ENCODE assay signal across 8 cellular contexts in the genomic region with DNA sequence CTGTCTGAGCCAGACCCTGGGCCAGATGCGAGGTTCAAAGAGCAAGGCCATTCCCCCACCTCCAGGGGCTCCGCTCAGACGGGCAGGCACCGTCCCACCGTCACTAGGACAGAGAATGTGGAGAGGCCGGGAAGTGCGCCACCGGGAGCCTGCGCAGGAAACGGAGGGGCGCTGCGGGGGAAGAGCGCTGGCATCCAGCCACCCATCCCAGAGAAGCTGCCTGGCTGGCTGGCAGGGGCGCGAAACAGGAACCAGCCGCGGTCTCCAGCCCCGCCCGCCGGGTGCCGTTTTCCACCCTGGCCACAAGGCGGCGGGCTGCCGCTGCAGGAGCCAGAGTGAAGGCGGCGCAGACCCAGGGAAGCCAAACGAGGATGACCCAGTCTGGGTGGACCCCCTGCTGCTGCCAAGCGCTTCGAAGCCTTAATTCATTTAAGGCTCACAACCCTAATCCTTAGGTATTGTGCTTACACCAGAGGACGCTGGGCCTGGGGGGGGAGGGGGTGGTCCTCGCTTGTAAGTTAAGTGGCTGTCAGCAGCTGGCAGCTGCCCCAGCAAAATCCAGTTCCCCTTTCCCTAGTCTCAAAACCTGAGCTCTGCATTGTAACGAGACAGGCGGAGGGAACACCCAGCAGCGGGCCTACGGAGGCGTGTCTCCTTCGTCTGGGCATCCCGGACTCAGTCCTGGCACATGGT.
DNase-seq lines count a peak whose midpoint lies in the region; ATAC-seq lines count a peak whose summit lies in the region.
"Not testable (repeated sequence)": the region's sequence is repeated elsewhere in the genome, so short reads cannot be mapped to it uniquely, and the experiment has no call there.

No MANE protein-coding gene starts in this region.

- CTCF ChIA-PET in activated CD4-positive, alpha-beta T cell treated with anti-CD3 and anti-CD28 coated beads, Interleukin-2, amount 10 ng/mL, durations not matched to agents 7 days and 5 days (lab: Charles Lee) = interaction anchor here (0.8 to 2.1 kb wide), 2 partner anchors 13 to 68 kb away, joined by 3 to 6 read pairs; no protein-coding TSS in a partner anchor

- H3K27me3 ChIP-seq in layer of hippocampus (ENCODE audit: control insufficient read depth, insufficient read depth, low read length) = not testable (repeated sequence)

- peak; percentile 57 for ATAC-seq in HG03571 (IDR thresholded peaks at IDR 0.05; ENCODE audit: unreplicated experiment)

- H3K27ac Mint-ChIP-seq in activated CD4-positive, alpha-beta T cell treated with anti-CD3 and anti-CD28 coated beads, Interleukin-2, amount 10 ng/mL, durations not matched to agents 7 days and 5 days = not testable (repeated sequence)

- H3K27ac ChIP-seq in cingulate gyrus (ENCODE audit: low read depth, low read length) = peak overlapping the region; percentile 19
- H3K27ac ChIP-seq in layer of hippocampus (ENCODE audit: low read depth, low read length) = peak overlapping the region; percentile 65

- peaks cover 30% of the 10 kb centered on the region for H3K4me1 Mint-ChIP-seq in activated CD4-positive, alpha-beta T cell treated with anti-CD3 and anti-CD28 coated beads, Interleukin-2, amount 10 ng/mL, durations not matched to agents 7 days and 5 days

- H3K9me3 Mint-ChIP-seq in activated CD4-positive, alpha-beta T cell treated with anti-CD3 and anti-CD28 coated beads, Interleukin-2, amount 10 ng/mL, durations not matched to agents 7 days and 5 days = not testable (repeated sequence)

- POLR2A ChIA-PET in activated CD4-positive, alpha-beta T cell treated with anti-CD3 and anti-CD28 coated beads, Interleukin-2, amount 10 ng/mL, durations not matched to agents 7 days and 5 days (lab: Charles Lee) = not testable (repeated sequence)

- peaks cover 16% of the 10 kb centered on the region for H3K36me3 Mint-ChIP-seq in activated CD4-positive, alpha-beta T cell treated with anti-CD3 and anti-CD28 coated beads, Interleukin-2, amount 10 ng/mL, durations not matched to agents 7 days and 5 days (ENCODE audit: low read depth)

- peaks cover 16% of the 10 kb centered on the region for H3K27me3 Mint-ChIP-seq in activated CD4-positive, alpha-beta T cell treated with anti-CD3 and anti-CD28 coated beads, Interleukin-2, amount 10 ng/mL, durations not matched to agents 7 days and 5 days

- DNase-seq in AG20443 (ENCODE audit: low spot score) (peak; percentile 91), GM19238 (ENCODE audit: insufficient read length, low spot score) (peak; percentile 75), NCI-H748 (lab: John Stamatoyannopoulos, UW; ENCODE audit: unreplicated experiment) (peak; percentile 85)
- DNase-seq in activated CD4-positive, alpha-beta T cell treated with anti-CD3 and anti-CD28 coated beads, Interleukin-2, amount 10 ng/mL, durations not matched to agents 7 days and 5 days = peak; percentile 75
- DNase-seq in stimulated activated CD4-positive, alpha-beta T cell treated with anti-CD3 and anti-CD28 coated beads, Interleukin-12 subunit alpha, Interleukin-12 subunit beta, amount 100 ng/mL, for 4 hours = peak; percentile 71

- H3K4me3 Mint-ChIP-seq in activated CD4-positive, alpha-beta T cell treated with anti-CD3 and anti-CD28 coated beads, Interleukin-2, amount 10 ng/mL, durations not matched to agents 7 days and 5 days = peak overlapping the region; percentile 25

Comparison
In these comparisons a context has a peak if more than half of its experiments do, and no peak if none do; other contexts are left out.
1. Peak in every context shown above with its lines: DNase-seq, ATAC-seq and H3K27ac ChIP-seq.